In the genomic region with DNA sequence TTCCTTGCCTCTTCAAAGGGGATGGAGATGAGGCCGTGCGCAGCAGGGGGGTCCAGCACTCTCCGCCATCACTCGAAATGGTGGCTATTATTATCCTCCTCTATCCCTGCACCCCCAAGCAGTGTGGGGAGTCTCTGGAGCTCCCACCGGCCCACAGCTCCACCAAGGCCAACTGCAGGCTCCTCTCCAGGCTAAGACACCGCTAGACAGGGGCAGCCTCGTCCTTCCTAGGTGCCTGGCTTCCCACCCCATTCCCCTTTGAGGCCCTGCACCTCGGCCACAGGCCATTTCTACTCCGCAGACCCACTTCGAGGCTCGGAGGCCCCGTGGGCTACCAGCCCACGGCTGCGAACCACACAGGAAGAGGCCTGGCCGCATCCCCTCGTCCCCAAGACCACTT, we compare ENCODE assay signal across 1 cellular context.
TF ChIP-seq lines count a peak whose summit lies in the region.

No MANE protein-coding gene starts in this region.

TF ChIP-seq in HCT116, 20 proteins besides CTCF, POLR2A, EP300 and RAD21:
- TF ChIP-seq REST (IDR thresholded peaks at IDR 0.05; ENCODE audit: low read depth) (no peak), EZH2phosphoT487 (IDR thresholded peaks at IDR 0.05; ENCODE audit: borderline replicate concordance) (no peak), SIN3A (IDR thresholded peaks at IDR 0.05; ENCODE audit: low read depth) (no peak), SP1 (IDR thresholded peaks at IDR 0.05; ENCODE audit: low read depth) (no peak), POLR2AphosphoS5 (IDR thresholded peaks at IDR 0.05; ENCODE audit: low read depth, low read length) (no peak)
